In genomic region chr5:38420246-38420645, GRCh38 we compare ENCODE assay signal across 12 cellular contexts.
A peak's percentile ranks its signal among the peaks of the same experiment; 100 is the strongest.
DNase-seq lines count a peak whose midpoint lies in the region; ATAC-seq and TF ChIP-seq lines count a peak whose summit lies in the region.
"Had no signal": no experiment of that assay in that cellular context is flagged by ENCODE, and none has a peak within 500 bp of the region (broad histone marks: within the 10 kb centered on the region; RNA-seq: fewer than 3 reads in every experiment).

No MANE protein-coding gene starts in this region.

- H4K20me1 ChIP-seq in BLaER1 treated with 17β-estradiol and CSF1 and Interleukin-3, amounts not matched to agents 10 nM and 100 nM, result no peaks in the 10 kb centered on the region
- H4K20me1 ChIP-seq in IMR-90 (ENCODE audit: insufficient read depth, low read length) (no peaks in the 10 kb centered on the region), smooth muscle cell (ENCODE audit: low read depth) (no peaks in the 10 kb centered on the region)

- CTCF ChIA-PET in IMR-90 (lab: Yijun Ruan, JAX), result interaction anchor here (0.6 to 2.4 kb wide), 16 partner anchors 13 to 501 kb away, joined by 3 to 21 read pairs (median 3); no protein-coding TSS in a partner anchor
- CTCF ChIA-PET in activated CD8-positive, alpha-beta memory T cell treated with anti-CD3 and anti-CD28 coated beads, Interleukin-2, amount 10 ng/mL, durations not matched to agents 7 days and 5 days (lab: Charles Lee), result interaction anchor here (0.8 to 6.0 kb wide), 17 partner anchors 9 to 664 kb away, joined by 3 to 41 read pairs (median 4); no protein-coding TSS in a partner anchor

- dilution Hi-C loops in IMR-90 (cut with HindIII; ENCODE audit: low sequenced_read_pairs, unreplicated experiment), result no loop called here

- no TSS peak for BruUV-seq in IMR-90 (replicated peaks; lab: Mats Ljungman, UMichigan)

- H3F3A ChIP-seq in smooth muscle cell (ENCODE audit: low read depth), result no peaks in the 10 kb centered on the region

- TF ChIP-seq RAD21 in IMR-90 (IDR thresholded peaks at IDR 0.05; ENCODE audit: low read length), result no peak

- H4K91ac ChIP-seq in IMR-90 (ENCODE audit: insufficient read depth, low read depth, low read length), result no peak overlapping the region

- no peak overlapping the region for H2BK120ac ChIP-seq in IMR-90 (ENCODE audit: low read depth, low read length)

- no peak overlapping the region for H3K18ac ChIP-seq in IMR-90 (ENCODE audit: low read depth, low read length)

- no CpG with 5 or more reads among the region's 2 CpGs for WGBS in IMR-90 (ENCODE audit: extremely low coverage in 2 of 2, insufficient read length in 1 of 2), 2 experiments
- 86% methylated on average over 2 of the region's 2 CpGs for WGBS in smooth muscle cell (ENCODE audit: low lambda C conversion rate)

- TF ChIP-seq CTCF in IMR-90 (conservative IDR thresholded peaks at IDR 0.05; ENCODE audit: low read depth, low read length) (no peak), fibroblast of mammary gland (conservative IDR thresholded peaks at IDR 0.05; ENCODE audit: control insufficient read depth, insufficient read depth, low read depth, low read length) (no peak), smooth muscle cell (IDR thresholded peaks at IDR 0.05; ENCODE audit: borderline replicate concordance, insufficient read depth, poor library complexity, severe bottlenecking) (no peak), endothelial cell (IDR thresholded peaks at IDR 0.05; ENCODE audit: unreplicated experiment) (no peak)

- no peak overlapping the region for H3K14ac ChIP-seq in IMR-90 (replicated peaks; ENCODE audit: low read depth, low read length)

- intact Hi-C loops in IMR-90 (cut with micrococcal nuclease), result loop anchor here (1.0 to 5.0 kb wide), 2 partner anchors 132 to 389 kb away; no protein-coding TSS in a partner anchor

- peaks cover 0 to 82% (median 0%) of the 10 kb centered on the region in 11 experiments; a peak in 6 of 22 replicates for H3K27me3 ChIP-seq in BLaER1 treated with 17β-estradiol and CSF1 and Interleukin-3, amounts not matched to agents 10 nM and 100 nM
- H3K27me3 ChIP-seq in IMR-90 (ENCODE audit: control insufficient read depth, insufficient read depth, low read length) (peaks cover 5% of the 10 kb centered on the region; the same call in 1 of the 2 replicates), smooth muscle cell (ENCODE audit: low read depth) (no peaks in the 10 kb centered on the region)
- H3K27me3 ChIP-seq: Peyer's patch had no signal

- H2AK5ac ChIP-seq in IMR-90 (ENCODE audit: low read depth, low read length), result no peak overlapping the region

- no peak overlapping the region for H2BK5ac ChIP-seq in IMR-90 (ENCODE audit: low read depth, low read length, poor library complexity, severe bottlenecking)

- H3K27ac Mint-ChIP-seq in activated CD8-positive, alpha-beta memory T cell treated with anti-CD3 and anti-CD28 coated beads, Interleukin-2, amount 10 ng/mL, durations not matched to agents 7 days and 5 days, result no peak overlapping the region
- H3K27ac Mint-ChIP-seq in endothelial cell (ENCODE audit: unreplicated experiment), result no peak overlapping the region
- no peak overlapping the region for H3K27ac Mint-ChIP-seq in activated naive CD8-positive, alpha-beta T cell treated with anti-CD3 and anti-CD28 coated beads, Interleukin-2, amount 50 U/mL, for 24 hours
- H3K27ac Mint-ChIP-seq: CD14-positive monocyte had no signal

- no peak overlapping the region for H2AK9ac ChIP-seq in IMR-90 (replicated peaks; ENCODE audit: low read depth, low read length, poor library complexity)

- peaks cover 0 to 9% (median 0%) of the 10 kb centered on the region in 11 experiments; a peak in 2 of 22 replicates for H3K9me3 ChIP-seq in BLaER1 treated with 17β-estradiol and CSF1 and Interleukin-3, amounts not matched to agents 10 nM and 100 nM (replicated peaks in 1 of 11)
- H3K9me3 ChIP-seq in IMR-90 (ENCODE audit: control insufficient read depth, insufficient read depth, low read length), result no peaks in the 10 kb centered on the region
- no peaks in the 10 kb centered on the region for H3K9me3 ChIP-seq in smooth muscle cell (replicated peaks; ENCODE audit: low read depth)
- H3K9me3 ChIP-seq: Peyer's patch had no signal

- no peak overlapping the region for H3K27ac ChIP-seq in BLaER1 treated with 17β-estradiol and CSF1 and Interleukin-3, amounts not matched to agents 10 nM and 100 nM
- H3K27ac ChIP-seq in IMR-90 (ENCODE audit: insufficient read depth, low read length), result no peak overlapping the region
- H3K27ac ChIP-seq in smooth muscle cell (ENCODE audit: low read depth), result peak overlapping the region; percentile 32
- H3K27ac ChIP-seq: KMS-11, Peyer's patch had no signal

- in situ Hi-C loops in IMR-90 (cut with MboI; ENCODE audit: low sequenced_read_pairs), result no loop called here

- H2AFZ ChIP-seq in IMR-90 (replicated peaks; ENCODE audit: low read length, poor library complexity) (no peak overlapping the region), smooth muscle cell (ENCODE audit: low read depth) (no peak overlapping the region)

- TF ChIP-seq POLR2A in IMR-90 (IDR thresholded peaks at IDR 0.05; ENCODE audit: low read depth, low read length), result no peak

- H3K4me2 ChIP-seq in BLaER1 treated with 17β-estradiol and CSF1 and Interleukin-3, amounts not matched to agents 10 nM and 100 nM, result peak overlapping the region in 9 of 11 experiments; percentile 58 to 84 (median 70); a peak in 16 of 22 replicates
- no peak overlapping the region for H3K4me2 ChIP-seq in IMR-90 (ENCODE audit: low read depth, low read length)
- no peak overlapping the region for H3K4me2 ChIP-seq in smooth muscle cell
- H3K4me2 ChIP-seq: KMS-11 had no signal

- no peaks in the 10 kb centered on the region for H3K79me2 ChIP-seq in smooth muscle cell (ENCODE audit: low read depth)

- peaks cover 8 to 28% (median 20%) of the 10 kb centered on the region in 10 experiments; a peak in 19 of 20 replicates for H3K4me1 ChIP-seq in BLaER1 treated with 17β-estradiol and CSF1 and Interleukin-3, amounts not matched to agents 10 nM and 100 nM
- peaks cover 10% of the 10 kb centered on the region for H3K4me1 ChIP-seq in IMR-90 (ENCODE audit: control insufficient read depth, insufficient read depth, low read length)
- H3K4me1 ChIP-seq in smooth muscle cell (ENCODE audit: low read depth), result no peaks in the 10 kb centered on the region
- H3K4me1 ChIP-seq: Peyer's patch had no signal

- no peak overlapping the region for H2BK15ac ChIP-seq in IMR-90 (ENCODE audit: low read depth, low read length)

- H4K5ac ChIP-seq in IMR-90 (ENCODE audit: low read depth, low read length), result no peak overlapping the region

- H3K27me3 Mint-ChIP-seq in activated CD8-positive, alpha-beta memory T cell treated with anti-CD3 and anti-CD28 coated beads, Interleukin-2, amount 10 ng/mL, durations not matched to agents 7 days and 5 days, result peaks cover 43% of the 10 kb centered on the region
- no peaks in the 10 kb centered on the region for H3K27me3 Mint-ChIP-seq in endothelial cell (ENCODE audit: unreplicated experiment)
- peaks cover 45% of the 10 kb centered on the region for H3K27me3 Mint-ChIP-seq in activated naive CD8-positive, alpha-beta T cell treated with anti-CD3 and anti-CD28 coated beads, Interleukin-2, amount 50 U/mL, for 24 hours

- no peaks in the 10 kb centered on the region for H3K9me1 ChIP-seq in IMR-90 (ENCODE audit: insufficient read depth, low read length)

- POLR2A ChIA-PET in IMR-90 (lab: Charles Lee; ENCODE audit: unreplicated experiment), result no interaction called here

- no peak overlapping the region for H4K8ac ChIP-seq in IMR-90 (ENCODE audit: low read depth in 2 of 2, low read length in 2 of 2)

- no peak overlapping the region for H3K9ac ChIP-seq in BLaER1 treated with 17β-estradiol and CSF1 and Interleukin-3, amounts not matched to agents 10 nM and 100 nM
- H3K9ac ChIP-seq in IMR-90 (ENCODE audit: low read depth, low read length), result no peak overlapping the region
- H3K9ac ChIP-seq in smooth muscle cell (ENCODE audit: low read depth), result no peak overlapping the region
- H3K9ac ChIP-seq: KMS-11 had no signal

- no peak overlapping the region for H3K4me3 Mint-ChIP-seq in activated CD8-positive, alpha-beta memory T cell treated with anti-CD3 and anti-CD28 coated beads, Interleukin-2, amount 10 ng/mL, durations not matched to agents 7 days and 5 days
- no peak overlapping the region for H3K4me3 Mint-ChIP-seq in endothelial cell (ENCODE audit: unreplicated experiment)
- no peak overlapping the region for H3K4me3 Mint-ChIP-seq in activated naive CD8-positive, alpha-beta T cell treated with anti-CD3 and anti-CD28 coated beads, Interleukin-2, amount 50 U/mL, for 24 hours
- H3K4me3 Mint-ChIP-seq: CD14-positive monocyte had no signal

- H2BK20ac ChIP-seq in IMR-90 (ENCODE audit: low read depth, low read length), result no peak overlapping the region

- no peaks in the 10 kb centered on the region for H3K4me1 Mint-ChIP-seq in activated CD8-positive, alpha-beta memory T cell treated with anti-CD3 and anti-CD28 coated beads, Interleukin-2, amount 10 ng/mL, durations not matched to agents 7 days and 5 days
- peaks cover 8% of the 10 kb centered on the region for H3K4me1 Mint-ChIP-seq in endothelial cell (ENCODE audit: unreplicated experiment)
- H3K4me1 Mint-ChIP-seq in activated naive CD8-positive, alpha-beta T cell treated with anti-CD3 and anti-CD28 coated beads, Interleukin-2, amount 50 U/mL, for 24 hours, result no peaks in the 10 kb centered on the region
- H3K4me1 Mint-ChIP-seq: CD14-positive monocyte had no signal

- no peaks in the 10 kb centered on the region for H3K36me3 ChIP-seq in BLaER1 treated with 17β-estradiol and CSF1 and Interleukin-3, amounts not matched to agents 10 nM and 100 nM
- H3K36me3 ChIP-seq in IMR-90 (ENCODE audit: control insufficient read depth, insufficient read depth, low read length), result no peaks in the 10 kb centered on the region
- H3K36me3 ChIP-seq in smooth muscle cell (ENCODE audit: low read depth), result no peaks in the 10 kb centered on the region
- H3K36me3 ChIP-seq: Peyer's patch had no signal

- peak; percentile 51 for DNase-seq in IMR-90
- peak; percentile 48 for DNase-seq in fibroblast of mammary gland (ENCODE audit: low read depth)
- no peak for DNase-seq in smooth muscle cell (lab: John Stamatoyannopoulos, UW; ENCODE audit: unreplicated experiment)
- no peak for DNase-seq in activated CD8-positive, alpha-beta memory T cell treated with anti-CD3 and anti-CD28 coated beads, Interleukin-2, amount 10 ng/mL, durations not matched to agents 7 days and 5 days
- no peak for DNase-seq in endothelial cell (ENCODE audit: low spot score)
- DNase-seq in activated naive CD8-positive, alpha-beta T cell treated with anti-CD3 and anti-CD28 coated beads, Interleukin-2, amount 50 U/mL, for 24 hours, result no peak
- DNase-seq: Right ventricle myocardium superior had no signal

- no peak overlapping the region for H3K56ac ChIP-seq in IMR-90 (ENCODE audit: extremely low read depth, insufficient read depth, low read length)

- H3K9me3 Mint-ChIP-seq in activated CD8-positive, alpha-beta memory T cell treated with anti-CD3 and anti-CD28 coated beads, Interleukin-2, amount 10 ng/mL, durations not matched to agents 7 days and 5 days (ENCODE audit: low read depth), result no peaks in the 10 kb centered on the region
- no peaks in the 10 kb centered on the region for H3K9me3 Mint-ChIP-seq in endothelial cell (ENCODE audit: unreplicated experiment)
- no peaks in the 10 kb centered on the region for H3K9me3 Mint-ChIP-seq in activated naive CD8-positive, alpha-beta T cell treated with anti-CD3 and anti-CD28 coated beads, Interleukin-2, amount 50 U/mL, for 24 hours

- peak; percentile 43 for ATAC-seq in IMR-90 (ENCODE audit: low read depth)
- ATAC-seq in activated CD8-positive, alpha-beta memory T cell treated with anti-CD3 and anti-CD28 coated beads, Interleukin-2, amount 10 ng/mL, durations not matched to agents 7 days and 5 days, result no peak
- ATAC-seq in HG03108 (IDR thresholded peaks at IDR 0.05; ENCODE audit: unreplicated experiment), result no peak
- ATAC-seq in activated naive CD8-positive, alpha-beta T cell treated with anti-CD3 and anti-CD28 coated beads, Interleukin-2, amount 50 U/mL, for 24 hours, result no peak

- no peaks in the 10 kb centered on the region for H3K36me3 Mint-ChIP-seq in activated CD8-positive, alpha-beta memory T cell treated with anti-CD3 and anti-CD28 coated beads, Interleukin-2, amount 10 ng/mL, durations not matched to agents 7 days and 5 days
- H3K36me3 Mint-ChIP-seq in endothelial cell (ENCODE audit: low read depth, unreplicated experiment), result no peaks in the 10 kb centered on the region
- H3K36me3 Mint-ChIP-seq in activated naive CD8-positive, alpha-beta T cell treated with anti-CD3 and anti-CD28 coated beads, Interleukin-2, amount 50 U/mL, for 24 hours (ENCODE audit: low read depth), result no peaks in the 10 kb centered on the region
- H3K36me3 Mint-ChIP-seq: CD14-positive monocyte had no signal

- H3K4me3 ChIP-seq in BLaER1 treated with 17β-estradiol and CSF1 and Interleukin-3, amounts not matched to agents 10 nM and 100 nM, result no peak overlapping the region
- H3K4me3 ChIP-seq in IMR-90 (ENCODE audit: insufficient read depth, low read depth, low read length), result no peak overlapping the region
- H3K4me3 ChIP-seq in fibroblast of mammary gland (ENCODE audit: control insufficient read depth, low read depth, low read length), result no peak overlapping the region
- no peak overlapping the region for H3K4me3 ChIP-seq in smooth muscle cell
- H3K4me3 ChIP-seq: Peyer's patch had no signal

- no peak overlapping the region for H3K4ac ChIP-seq in IMR-90 (ENCODE audit: low read depth, low read length)

- H3K79me1 ChIP-seq in IMR-90 (ENCODE audit: low read depth in 1 of 2, low read length in 2 of 2), result no peaks in the 10 kb centered on the region

- H3K23ac ChIP-seq in IMR-90 (ENCODE audit: low read depth, low read length), result no peak overlapping the region

Comparison
In these comparisons a context has a peak if more than half of its experiments do, and no peak if none do; other contexts are left out.
1. H3K4me2 ChIP-seq: peak in BLaER1 treated with 17β-estradiol and CSF1 and Interleukin-3, amounts not matched to agents 10 nM and 100 nM (9 of 11); none in IMR-90 (single experiment) and smooth muscle cell (single experiment).
2. DNase-seq: peak in IMR-90 (single experiment) and fibroblast of mammary gland (single experiment); none in smooth muscle cell (single experiment), activated CD8-positive, alpha-beta memory T cell treated with anti-CD3 and anti-CD28 coated beads, Interleukin-2, amount 10 ng/mL, durations not matched to agents 7 days and 5 days (single experiment), endothelial cell (single experiment) and activated naive CD8-positive, alpha-beta T cell treated with anti-CD3 and anti-CD28 coated beads, Interleukin-2, amount 50 U/mL, for 24 hours (single experiment).